10 cellular contexts compared by ENCODE assay signal in the genomic region with DNA sequence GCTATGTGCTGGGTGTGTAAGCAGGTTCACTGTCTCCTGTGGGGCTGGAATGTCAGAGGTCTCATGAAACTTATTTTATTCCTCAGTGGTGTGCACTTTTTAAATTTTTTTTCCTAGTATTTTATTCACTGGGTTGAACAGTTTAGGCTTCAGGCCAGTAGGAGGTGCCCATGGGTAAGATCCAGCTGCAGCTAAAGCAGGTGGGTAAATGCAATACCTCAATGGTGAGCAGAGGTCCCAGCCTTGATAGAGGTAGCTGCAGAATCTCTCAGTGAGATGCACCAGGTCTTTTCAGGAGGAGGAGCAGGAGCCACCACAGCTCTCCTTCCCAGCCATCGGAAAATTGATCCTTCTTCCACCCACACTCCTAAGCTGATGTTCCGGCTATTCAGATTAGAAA. TPM values are rescaled to one million over a fixed set of nuclear protein-coding genes. Genes with fewer than 3 reads are reported as not detected.
DNase-seq lines count a peak whose midpoint lies in the region; ATAC-seq and TF ChIP-seq lines count a peak whose summit lies in the region.
"Had no signal": no experiment of that assay in that cellular context is flagged by ENCODE, and none has a peak within 500 bp of the region (broad histone marks: within the 10 kb centered on the region; RNA-seq: fewer than 3 reads in every experiment).

No MANE protein-coding gene starts in this region.

- H3K4me1 Mint-ChIP-seq in activated T-helper 17 cell treated with anti-CD3 and anti-CD28 coated beads, Interleukin-2, amount 50 U/mL, for 72 hours: no peaks in the 10 kb centered on the region

- no peak for TF ChIP-seq POLR2A in spleen (IDR thresholded peaks at IDR 0.05)

- H3K27me3 Mint-ChIP-seq in activated T-helper 17 cell treated with anti-CD3 and anti-CD28 coated beads, Interleukin-2, amount 50 U/mL, for 72 hours: no peaks in the 10 kb centered on the region

- 81 to 97% (median 86%) methylated on average over 2 of the region's 2 CpGs for WGBS in spleen, 5 donors

- H3K9me3 Mint-ChIP-seq in activated T-helper 17 cell treated with anti-CD3 and anti-CD28 coated beads, Interleukin-2, amount 50 U/mL, for 72 hours: no peaks in the 10 kb centered on the region

- peak; percentile 65 for ATAC-seq in GM18502 (IDR thresholded peaks at IDR 0.05; ENCODE audit: poor library complexity, unreplicated experiment)
- peak; percentile 50 for ATAC-seq in activated T-helper 17 cell treated with anti-CD3 and anti-CD28 coated beads, Interleukin-2, amount 50 U/mL, for 72 hours (replicated peaks)
- no peak for ATAC-seq in GM21717 (IDR thresholded peaks at IDR 0.05; ENCODE audit: unreplicated experiment)

- H3K36me3 Mint-ChIP-seq in activated T-helper 17 cell treated with anti-CD3 and anti-CD28 coated beads, Interleukin-2, amount 50 U/mL, for 72 hours (ENCODE audit: low read depth): no peaks in the 10 kb centered on the region

- H3K4me3 ChIP-seq in Jurkat, Clone E6-1 (ENCODE audit: low read length): no peak overlapping the region
- H3K4me3 ChIP-seq in spleen: no peak overlapping the region

- intact Hi-C loops in spleen (cut with DNase I; ENCODE audit: low total_unique reads): loop anchor here (10.0 kb wide), 1 partner anchor 201 kb away; no protein-coding TSS in a partner anchor

- DNase-seq in Jurkat, Clone E6-1 (ENCODE audit: low read depth, low spot score): peak; percentile 18
- DNase-seq in spleen: no peak
- DNase-seq in EL: no peak
- DNase-seq in nucleus accumbens (lab: John Stamatoyannopoulos, UW): no peak
- DNase-seq in NCI-H69 (lab: John Stamatoyannopoulos, UW): no peak
- DNase-seq: hypothalamus, NCI-H1436 treated with DMSO at 0.1 percent for 48 hours had no signal

- peaks cover 0 to 24% (median 0%) of the 10 kb centered on the region in 6 donors for H3K4me1 ChIP-seq in spleen

- H3K27ac ChIP-seq in spleen: peak overlapping the region in 1 of 8 donors; percentile 50

- H3K4me3 Mint-ChIP-seq in activated T-helper 17 cell treated with anti-CD3 and anti-CD28 coated beads, Interleukin-2, amount 50 U/mL, for 72 hours: no peak overlapping the region

- H3K36me3 ChIP-seq in spleen: no peaks in the 10 kb centered on the region

- no peaks in the 10 kb centered on the region for H3K9me3 ChIP-seq in spleen

- no peak overlapping the region for H3K27ac Mint-ChIP-seq in activated T-helper 17 cell treated with anti-CD3 and anti-CD28 coated beads, Interleukin-2, amount 50 U/mL, for 72 hours

- H3K27me3 ChIP-seq in spleen (replicated peaks in 1 of 7): no peaks in the 10 kb centered on the region

- TF ChIP-seq CTCF in spleen (IDR thresholded peaks at IDR 0.05 in 8 of 11, conservative IDR thresholded peaks at IDR 0.05 in 3 of 11): peak in 8 of 11 experiments; percentile 17 to 56 (median 42)

RNA-seq across cellular contexts. Expression of a gene that starts 12.6 kb away (rescaled TPM):
- polyA plus RNA-seq in Jurkat, Clone E6-1 (2012; ENCODE audit: insufficient read depth, insufficient read length): not detected
- not detected for total RNA-seq in activated T-helper 17 cell treated with anti-CD3 and anti-CD28 coated beads, Interleukin-2, amount 50 U/mL, for 72 hours
- under 1 TPM in 1 of 7 donors, not detected in 6; 0.47 TPM for total RNA-seq in spleen
- polyA plus RNA-seq in spleen: not detected

RNA-seq across cellular contexts. Expression of a gene that starts 21.6 kb away (rescaled TPM):
- polyA plus RNA-seq in Jurkat, Clone E6-1 (2012; ENCODE audit: insufficient read depth, insufficient read length): not detected
- total RNA-seq in activated T-helper 17 cell treated with anti-CD3 and anti-CD28 coated beads, Interleukin-2, amount 50 U/mL, for 72 hours: not detected
- under 1 TPM in 2 of 7 donors, not detected in 5; 0.77 to 0.84 TPM for total RNA-seq in spleen
- polyA plus RNA-seq in spleen: under 1 TPM in 1 of 3 donors, not detected in 2; 0.10 TPM

RNA-seq across cellular contexts. Expression of a gene that starts 37.5 kb away (rescaled TPM):
- polyA plus RNA-seq in Jurkat, Clone E6-1 (2012; ENCODE audit: insufficient read depth, insufficient read length): not detected
- not detected for total RNA-seq in activated T-helper 17 cell treated with anti-CD3 and anti-CD28 coated beads, Interleukin-2, amount 50 U/mL, for 72 hours
- 100 to 1,000 TPM in 5 of 7 donors, 10 to 100 TPM in 2; 49.1 to 218 (median 130) TPM for total RNA-seq in spleen
- polyA plus RNA-seq in spleen: 10 to 100 TPM in 2 of 3 donors, 1 to 10 TPM in 1; 9.3 to 40.2 (median 23.3) TPM

RNA-seq across cellular contexts. Expression of a gene that starts 39.1 kb away (rescaled TPM):
- polyA plus RNA-seq in Jurkat, Clone E6-1 (2012; ENCODE audit: insufficient read depth, insufficient read length): not detected
- not detected for total RNA-seq in activated T-helper 17 cell treated with anti-CD3 and anti-CD28 coated beads, Interleukin-2, amount 50 U/mL, for 72 hours
- total RNA-seq in spleen: not detected
- not detected for polyA plus RNA-seq in spleen

Comparison
In these comparisons a context has a peak if more than half of its experiments do, and no peak if none do; other contexts are left out.
1. RNA of a gene that starts 37.5 kb away (total RNA-seq): 49.1 to 218 TPM in spleen; not detected in activated T-helper 17 cell treated with anti-CD3 and anti-CD28 coated beads, Interleukin-2, amount 50 U/mL, for 72 hours; every median in the first group is over 10 times any median in the second.